In genomic region chr5:138464388-138465287, GRCh38 we compare ENCODE assay signal across 1 cellular context.
TF ChIP-seq lines count a peak whose summit lies in the region.

No MANE protein-coding gene starts in this region.

TF ChIP-seq in A549, 52 proteins besides CTCF, POLR2A, EP300 and RAD21 (continued from another document):
- TF ChIP-seq HMGXB4 (CRISPR knock-in tag; IDR thresholded peaks at IDR 0.05; ENCODE audit: borderline replicate concordance) (no peak), REST (IDR thresholded peaks at IDR 0.05) (peak; percentile 76), RARB (CRISPR knock-in tag; IDR thresholded peaks at IDR 0.05) (peak; percentile 15; the same call in 1 of the 2 replicates), TFCP2L1 (CRISPR knock-in tag; IDR thresholded peaks at IDR 0.05) (0 out of 2 replicates have a peak, but pooled peaks have one; percentile 59), MAX (IDR thresholded peaks at IDR 0.05) (peak; percentile 51; the same call in 1 of the 2 replicates), HOXB13 (CRISPR knock-in tag; IDR thresholded peaks at IDR 0.05; ENCODE audit: low read depth) (no peak), PBX3 (IDR thresholded peaks at IDR 0.05) (no peak), JUN (IDR thresholded peaks at IDR 0.05) (no peak; a peak in 1 of 5 replicates)
